ENCODE assay signal across 8 cellular contexts in genomic region chr6:159973951-159974350, GRCh38. TPM values are rescaled to one million over a fixed set of nuclear protein-coding genes. Genes with fewer than 3 reads are reported as not detected.
A peak's percentile ranks its signal among the peaks of the same experiment; 100 is the strongest.
DNase-seq lines count a peak whose midpoint lies in the region; ATAC-seq, FAIRE-seq and TF ChIP-seq lines count a peak whose summit lies in the region.

No MANE protein-coding gene starts in this region.

- H3K4me1 ChIP-seq in KMS-11 (ENCODE audit: low read depth, poor library complexity, severe bottlenecking) (peaks cover 91% of the 10 kb centered on the region), adipocyte (ENCODE audit: control insufficient read depth, insufficient read depth, low read length) (peaks cover 53% of the 10 kb centered on the region), neutrophil (ENCODE audit: control insufficient read depth in 1 of 2, insufficient read depth in 1 of 2, low read depth in 1 of 2, low read length in 1 of 2) (peaks cover 84 to 87% of the 10 kb centered on the region in 2 experiments), neuronal stem cell (ENCODE audit: control insufficient read depth in 2 of 2, insufficient read depth in 1 of 2, low read depth in 1 of 2, low read length in 2 of 2) (peaks cover 26 to 36% of the 10 kb centered on the region in 2 donors)

- peak; percentile 79 for FAIRE-seq in GM12891 (lab: Jason Lieb, UNC)

- H3K18ac ChIP-seq in neuronal stem cell (ENCODE audit: low read length) = no peak overlapping the region

- H4K8ac ChIP-seq in neuronal stem cell (ENCODE audit: low read depth, low read length) = no peak overlapping the region

- H3K4me2 ChIP-seq in KMS-11 (peak overlapping the region; percentile 97), neuronal stem cell (ENCODE audit: insufficient read depth, low read length, poor library complexity, severe bottlenecking) (no peak overlapping the region)

- no peaks in the 10 kb centered on the region for H3K27me3 ChIP-seq in KMS-11 (ENCODE audit: insufficient read depth, low read depth)
- no peaks in the 10 kb centered on the region for H3K27me3 ChIP-seq in adipocyte (replicated peaks; ENCODE audit: control insufficient read depth, insufficient read depth, low read length)
- no peaks in the 10 kb centered on the region for H3K27me3 ChIP-seq in neutrophil
- H3K27me3 ChIP-seq in neuronal stem cell (ENCODE audit: control insufficient read depth in 3 of 3, insufficient read depth in 3 of 3, low read depth in 1 of 3, low read length in 3 of 3) = no peaks in the 10 kb centered on the region

- H2BK5ac ChIP-seq in neuronal stem cell (ENCODE audit: low read length) = no peak overlapping the region

- no peaks in the 10 kb centered on the region for H3K9me3 ChIP-seq in adipocyte (ENCODE audit: control insufficient read depth, low read length)
- H3K9me3 ChIP-seq in neutrophil = no peaks in the 10 kb centered on the region
- no peaks in the 10 kb centered on the region for H3K9me3 ChIP-seq in neuronal stem cell (replicated peaks in 1 of 2; ENCODE audit: control insufficient read depth in 2 of 2, insufficient read depth in 1 of 2, low read depth in 1 of 2, low read length in 2 of 2)

- H2AK5ac ChIP-seq in neuronal stem cell (ENCODE audit: low read depth, low read length) = no peak overlapping the region

- no peak overlapping the region for H4K91ac ChIP-seq in neuronal stem cell (ENCODE audit: low read depth, low read length, poor library complexity)

- H3K36me3 ChIP-seq in KMS-11 (ENCODE audit: insufficient read depth) (no peaks in the 10 kb centered on the region), adipocyte (ENCODE audit: control insufficient read depth, insufficient read depth, low read length, severe bottlenecking) (no peaks in the 10 kb centered on the region), neutrophil (peaks cover 17% of the 10 kb centered on the region), neuronal stem cell (replicated peaks in 1 of 2; ENCODE audit: control insufficient read depth in 2 of 2, insufficient read depth in 2 of 2, low read length in 2 of 2) (peaks cover 0 to 13% of the 10 kb centered on the region in 2 donors)

- H2BK12ac ChIP-seq in neuronal stem cell (ENCODE audit: low read length) = no peak overlapping the region

- no peak overlapping the region for H2BK15ac ChIP-seq in neuronal stem cell (ENCODE audit: low read length)

- no peak for DNase-seq in GM12891 (ENCODE audit: insufficient read length, low spot score)
- DNase-seq in adipocyte (ENCODE audit: low read depth) = peak; percentile 80
- DNase-seq in stimulated activated CD4-positive, alpha-beta T cell treated with anti-CD3 and anti-CD28 coated beads, Interleukin-4, amount 100 ng/mL, for 1 hour = no peak
- DNase-seq in NK-92 (lab: John Stamatoyannopoulos, UW; ENCODE audit: unreplicated experiment) = no peak
- no peak for DNase-seq in neuronal stem cell (ENCODE audit: low spot score)

- no peak for TF ChIP-seq CTCF in KMS-11 (conservative IDR thresholded peaks at IDR 0.05; ENCODE audit: low read depth, low read length)
- TF ChIP-seq CTCF in neutrophil (IDR thresholded peaks at IDR 0.05) = no peak

- ATAC-seq in GM21576 (IDR thresholded peaks at IDR 0.05; ENCODE audit: unreplicated experiment) = peak; percentile 40

- no CpG with 5 or more reads among the region's 2 CpGs for WGBS in neuronal stem cell (ENCODE audit: extremely low coverage in 2 of 2, insufficient read length in 2 of 2, insufficient replicate concordance in 1 of 2), 2 donors

- H3K14ac ChIP-seq in neuronal stem cell (ENCODE audit: low read length) = no peak overlapping the region

- H3K9ac ChIP-seq in KMS-11 = peak overlapping the region; percentile 13; the same call in 1 of the 2 replicates
- no peak overlapping the region for H3K9ac ChIP-seq in adipocyte (ENCODE audit: low read length)
- no peak overlapping the region for H3K9ac ChIP-seq in neuronal stem cell (ENCODE audit: low read depth, low read length, poor library complexity)

- H3K79me2 ChIP-seq in KMS-11 (ENCODE audit: insufficient read depth, low read depth) = peaks cover 93% of the 10 kb centered on the region

- no peak overlapping the region for H3K23ac ChIP-seq in neuronal stem cell (ENCODE audit: low read depth, low read length, poor library complexity)

- no peak overlapping the region for H2AFZ ChIP-seq in KMS-11 (ENCODE audit: low read depth)
- no peak overlapping the region for H2AFZ ChIP-seq in neuronal stem cell (ENCODE audit: low read length)

- TF ChIP-seq POLR2A in GM12891 (IDR thresholded peaks at IDR 0.05; ENCODE audit: low read depth, low read length) = no peak

- no peaks in the 10 kb centered on the region for H4K20me1 ChIP-seq in KMS-11 (ENCODE audit: insufficient read depth)

- H3K4me3 ChIP-seq in KMS-11 (IDR thresholded peaks at IDR 0.05; ENCODE audit: insufficient read depth, low read depth, low read length) (no peak overlapping the region), adipocyte (ENCODE audit: low read length) (no peak overlapping the region), neutrophil (ENCODE audit: low read depth in 1 of 2, low read length in 1 of 2) (peak overlapping the region; percentile 79 to 89), neuronal stem cell (ENCODE audit: low read length in 2 of 2) (no peak overlapping the region)

- peaks cover 14% of the 10 kb centered on the region for H3K79me1 ChIP-seq in neuronal stem cell (ENCODE audit: low read depth, low read length)

- no peak overlapping the region for H3K4ac ChIP-seq in neuronal stem cell (ENCODE audit: low read length)

- H3K27ac ChIP-seq in KMS-11 (peak overlapping the region; percentile 70), neutrophil (peak overlapping the region; percentile 81), neuronal stem cell (replicated peaks; ENCODE audit: low read length) (no peak overlapping the region)

- H2BK120ac ChIP-seq in neuronal stem cell (ENCODE audit: low read depth, low read length) = no peak overlapping the region

TF ChIP-seq in GM12891, 5 proteins besides CTCF, POLR2A, EP300 and RAD21:
- TF ChIP-seq PAX5 (IDR thresholded peaks at IDR 0.05; ENCODE audit: insufficient read depth, low read length, severe bottlenecking) (no peak), POU2F2 (IDR thresholded peaks at IDR 0.05; ENCODE audit: low read depth, low read length) (no peak), TAF1 (IDR thresholded peaks at IDR 0.05; ENCODE audit: low read depth, low read length) (no peak), SPI1 (IDR thresholded peaks at IDR 0.05; ENCODE audit: low read depth, low read length) (no peak), POLR2AphosphoS5 (IDR thresholded peaks at IDR 0.05; ENCODE audit: low read depth, low read length) (no peak)

RNA-seq across cellular contexts. Expression of gene IGF2R, which starts 5.1 kb away (rescaled TPM):
- polyA plus RNA-seq in GM12891 (2012; ENCODE audit: low read depth, missing spikeins) = 19.8 TPM
- 14.0 TPM for polyA plus RNA-seq in neuronal stem cell (2013, experiment 1 of 2)
- polyA plus RNA-seq in neuronal stem cell (2013, experiment 2 of 2) = 13.5 TPM

Comparison
In these comparisons a context has a peak if more than half of its experiments do, and no peak if none do; other contexts are left out.
1. H3K4me3 ChIP-seq: peak in neutrophil (2 of 2); none in KMS-11 (single experiment), adipocyte (single experiment) and neuronal stem cell (0 of 2).